In genomic region chr18:77366725-77367641, GRCh38 we compare ENCODE assay signal across 9 cellular contexts.
DNase-seq lines count a peak whose midpoint lies in the region; ATAC-seq, FAIRE-seq and TF ChIP-seq lines count a peak whose summit lies in the region.
"Had no signal": no experiment of that assay in that cellular context is flagged by ENCODE, and none has a peak within 500 bp of the region (broad histone marks: within the 10 kb centered on the region; RNA-seq: fewer than 3 reads in every experiment).

No MANE protein-coding gene starts in this region.

- H3K36me3 ChIP-seq in heart left ventricle: no peaks in the 10 kb centered on the region

- H3K9me3 Mint-ChIP-seq in HFFc6: peaks cover 54% of the 10 kb centered on the region

- TF ChIP-seq CTCF in HFFc6 (IDR thresholded peaks at IDR 0.05) (no peak), heart left ventricle (IDR thresholded peaks at IDR 0.05) (no peak), GM10266 (IDR thresholded peaks at IDR 0.05; ENCODE audit: control insufficient read depth, insufficient read depth, low read depth, missing control alignments) (no peak)

- peaks cover 0 to 4% (median 0%) of the 10 kb centered on the region in 9 donors for H3K27me3 ChIP-seq in heart left ventricle

- H3K4me1 Mint-ChIP-seq in HFFc6 (ENCODE audit: low read depth): no peaks in the 10 kb centered on the region

- TF ChIP-seq POLR2A in heart left ventricle (IDR thresholded peaks at IDR 0.05): no peak
- TF ChIP-seq POLR2A in GM12892 (IDR thresholded peaks at IDR 0.05; ENCODE audit: low read depth, low read length): no peak

- H3K4me1 ChIP-seq in heart left ventricle: peaks cover 0 to 9% (median 0%) of the 10 kb centered on the region in 12 donors

- H3K4me3 ChIP-seq in heart left ventricle: peak overlapping the region in 5 of 12 donors; percentile 15 to 46 (median 28)

- no peaks in the 10 kb centered on the region; the same call in 1 of the 2 replicates for H3K36me3 Mint-ChIP-seq in HFFc6 (ENCODE audit: low read depth)

- DNase-seq in HFFc6 (no peak), RPMI7951 (ENCODE audit: low read depth) (peak; percentile 64), heart left ventricle (peak in 2 of 5 donors; percentile 55 to 59), renal cortical epithelial cell (ENCODE audit: low read depth) (peak; percentile 27), GM10266 (ENCODE audit: extremely low spot score) (no peak), GM12892 (ENCODE audit: insufficient read length) (no peak)
- DNase-seq: activated CD4-positive, alpha-beta T cell treated with anti-CD3 and anti-CD28 coated beads, Interleukin-2, amount 50 U/mL, for 48 hours had no signal

- WGBS in heart left ventricle, 4 donors: 58 to 63% (median 61%) methylated on average over 27 of the region's 27 CpGs

- ATAC-seq in heart left ventricle: peak; percentile 22 to 69 (median 49)
- no peak for ATAC-seq in GM21367 (IDR thresholded peaks at IDR 0.05; ENCODE audit: unreplicated experiment)
- ATAC-seq in HG02981 (IDR thresholded peaks at IDR 0.05; ENCODE audit: unreplicated experiment): no peak

- no peaks in the 10 kb centered on the region for H3K27me3 Mint-ChIP-seq in HFFc6 (ENCODE audit: insufficient read depth)

- FAIRE-seq in GM12892 (lab: Jason Lieb, UNC): no peak

- H3K4me3 Mint-ChIP-seq in HFFc6: 0 out of 2 replicates have a peak overlapping the region, but pooled peaks have one; percentile 11

- H3K27ac Mint-ChIP-seq in HFFc6: no peak overlapping the region

- intact Hi-C loops in heart left ventricle (cut with DNase I): no loop called here

- H3K9me3 ChIP-seq in heart left ventricle: peaks cover 0 to 20% (median 15%) of the 10 kb centered on the region in 12 donors

- H3K27ac ChIP-seq in heart left ventricle: peak overlapping the region in 9 of 12 donors; percentile 30 to 81 (median 61)

Comparison
In these comparisons a context has a peak if more than half of its experiments do, and no peak if none do; other contexts are left out.
1. DNase-seq: peak in RPMI7951 (single experiment) and renal cortical epithelial cell (single experiment); none in HFFc6 (single experiment), GM10266 (single experiment) and GM12892 (single experiment).
2. ATAC-seq: peak in heart left ventricle (4 of 4); none in GM21367 (single experiment) and HG02981 (single experiment).